In genomic region chr17:81034779-81035388, GRCh38 we compare ENCODE assay signal across 1 cellular context.
TF ChIP-seq lines count a peak whose summit lies in the region.

Gene BAIAP2 (plus strand): TSS chr17:81035151. CDS start chr17:81035255, 104 bp downstream.

TF ChIP-seq in HEK293, 187 proteins besides CTCF, POLR2A, EP300 and RAD21 (continued from another document and continues in another):
- TF ChIP-seq, protein P1, sequence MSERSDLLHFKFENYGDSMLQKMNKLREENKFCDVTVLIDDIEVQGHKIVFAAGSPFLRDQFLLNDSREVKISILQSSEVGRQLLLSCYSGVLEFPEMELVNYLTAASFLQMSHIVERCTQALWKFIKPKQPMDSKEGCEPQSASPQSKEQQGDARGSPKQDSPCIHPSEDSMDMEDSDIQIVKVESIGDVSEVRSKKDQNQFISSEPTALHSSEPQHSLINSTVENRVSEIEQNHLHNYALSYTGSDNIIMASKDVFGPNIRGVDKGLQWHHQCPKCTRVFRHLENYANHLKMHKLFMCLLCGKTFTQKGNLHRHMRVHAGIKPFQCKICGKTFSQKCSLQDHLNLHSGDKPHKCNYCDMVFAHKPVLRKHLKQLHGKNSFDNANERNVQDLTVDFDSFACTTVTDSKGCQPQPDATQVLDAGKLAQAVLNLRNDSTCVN (tag by site-specific recombination; optimal IDR thresholded peaks at IDR 0.05) = peak; percentile 56
- no peak for TF ChIP-seq ZNF514 (tag by site-specific recombination; IDR thresholded peaks at IDR 0.05)
- no peak for TF ChIP-seq ZNF266 (tag by site-specific recombination; IDR thresholded peaks at IDR 0.05; ENCODE audit: low read depth)
- TF ChIP-seq MEIS1 (CRISPR knock-in tag; IDR thresholded peaks at IDR 0.05; ENCODE audit: borderline replicate concordance) = no peak
- no peak for TF ChIP-seq GLIS2 (tag by site-specific recombination; IDR thresholded peaks at IDR 0.05)
- no peak for TF ChIP-seq ZNF426 (tag by site-specific recombination; IDR thresholded peaks at IDR 0.05)
- TF ChIP-seq, protein P2, sequence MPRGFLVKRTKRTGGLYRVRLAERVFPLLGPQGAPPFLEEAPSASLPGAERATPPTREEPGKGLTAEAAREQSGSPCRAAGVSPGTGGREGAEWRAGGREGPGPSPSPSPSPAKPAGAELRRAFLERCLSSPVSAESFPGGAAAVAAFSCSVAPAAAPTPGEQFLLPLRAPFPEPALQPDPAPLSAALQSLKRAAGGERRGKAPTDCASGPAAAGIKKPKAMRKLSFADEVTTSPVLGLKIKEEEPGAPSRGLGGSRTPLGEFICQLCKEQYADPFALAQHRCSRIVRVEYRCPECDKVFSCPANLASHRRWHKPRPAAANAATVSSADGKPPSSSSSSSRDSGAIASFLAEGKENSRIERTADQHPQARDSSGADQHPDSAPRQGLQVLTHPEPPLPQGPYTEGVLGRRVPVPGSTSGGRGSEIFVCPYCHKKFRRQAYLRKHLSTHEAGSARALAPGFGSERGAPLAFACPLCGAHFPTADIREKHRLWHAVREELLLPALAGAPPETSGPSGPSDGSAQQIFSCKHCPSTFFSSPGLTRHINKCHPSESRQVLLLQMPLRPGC (tag by site-specific recombination; IDR thresholded peaks at IDR 0.05) = no peak
- TF ChIP-seq ZNF701 (tag by site-specific recombination; IDR thresholded peaks at IDR 0.05) = no peak
- TF ChIP-seq ZNF341 (tag by site-specific recombination; IDR thresholded peaks at IDR 0.05; ENCODE audit: low read depth) = peak; percentile 78
- TF ChIP-seq ELK4 (IDR thresholded peaks at IDR 0.05; ENCODE audit: borderline replicate concordance, low read depth, low read length) = no peak
- TF ChIP-seq ZIC2 (tag by site-specific recombination; IDR thresholded peaks at IDR 0.05) = no peak
- no peak for TF ChIP-seq OSR2 (tag by site-specific recombination; IDR thresholded peaks at IDR 0.05)
- TF ChIP-seq, protein P3, sequence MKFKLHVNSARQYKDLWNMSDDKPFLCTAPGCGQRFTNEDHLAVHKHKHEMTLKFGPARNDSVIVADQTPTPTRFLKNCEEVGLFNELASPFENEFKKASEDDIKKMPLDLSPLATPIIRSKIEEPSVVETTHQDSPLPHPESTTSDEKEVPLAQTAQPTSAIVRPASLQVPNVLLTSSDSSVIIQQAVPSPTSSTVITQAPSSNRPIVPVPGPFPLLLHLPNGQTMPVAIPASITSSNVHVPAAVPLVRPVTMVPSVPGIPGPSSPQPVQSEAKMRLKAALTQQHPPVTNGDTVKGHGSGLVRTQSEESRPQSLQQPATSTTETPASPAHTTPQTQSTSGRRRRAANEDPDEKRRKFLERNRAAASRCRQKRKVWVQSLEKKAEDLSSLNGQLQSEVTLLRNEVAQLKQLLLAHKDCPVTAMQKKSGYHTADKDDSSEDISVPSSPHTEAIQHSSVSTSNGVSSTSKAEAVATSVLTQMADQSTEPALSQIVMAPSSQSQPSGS (tag by site-specific recombination; IDR thresholded peaks at IDR 0.05; ENCODE audit: low read depth) = no peak
- no peak for TF ChIP-seq GLI2 (tag by site-specific recombination; IDR thresholded peaks at IDR 0.05; ENCODE audit: borderline replicate concordance, low read depth)
- TF ChIP-seq ZNF530 (tag by site-specific recombination; IDR thresholded peaks at IDR 0.05; ENCODE audit: low read depth) = no peak
- peak; percentile 82; the same call in 1 of the 2 replicates for TF ChIP-seq ZNF660 (tag by site-specific recombination; IDR thresholded peaks at IDR 0.05)
- TF ChIP-seq KLF7 (tag by site-specific recombination; IDR thresholded peaks at IDR 0.05; ENCODE audit: borderline replicate concordance) = no peak
- TF ChIP-seq ZNF677 (tag by site-specific recombination; IDR thresholded peaks at IDR 0.05) = no peak
- TF ChIP-seq PBX3 (CRISPR knock-in tag; IDR thresholded peaks at IDR 0.05) = peak; percentile 67; the same call in 1 of the 2 replicates
- TF ChIP-seq ZNF391 (tag by site-specific recombination; IDR thresholded peaks at IDR 0.05; ENCODE audit: borderline replicate concordance, low read depth) = no peak
- no peak for TF ChIP-seq ZNF121 (tag by site-specific recombination; IDR thresholded peaks at IDR 0.05)
- 0 out of 2 replicates have a peak, but pooled peaks have one; percentile 12 for TF ChIP-seq KLF1 (tag by site-specific recombination; IDR thresholded peaks at IDR 0.05)
- TF ChIP-seq, protein P4, sequence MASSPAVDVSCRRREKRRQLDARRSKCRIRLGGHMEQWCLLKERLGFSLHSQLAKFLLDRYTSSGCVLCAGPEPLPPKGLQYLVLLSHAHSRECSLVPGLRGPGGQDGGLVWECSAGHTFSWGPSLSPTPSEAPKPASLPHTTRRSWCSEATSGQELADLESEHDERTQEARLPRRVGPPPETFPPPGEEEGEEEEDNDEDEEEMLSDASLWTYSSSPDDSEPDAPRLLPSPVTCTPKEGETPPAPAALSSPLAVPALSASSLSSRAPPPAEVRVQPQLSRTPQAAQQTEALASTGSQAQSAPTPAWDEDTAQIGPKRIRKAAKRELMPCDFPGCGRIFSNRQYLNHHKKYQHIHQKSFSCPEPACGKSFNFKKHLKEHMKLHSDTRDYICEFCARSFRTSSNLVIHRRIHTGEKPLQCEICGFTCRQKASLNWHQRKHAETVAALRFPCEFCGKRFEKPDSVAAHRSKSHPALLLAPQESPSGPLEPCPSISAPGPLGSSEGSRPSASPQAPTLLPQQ (tag by site-specific recombination; IDR thresholded peaks at IDR 0.05) = no peak
- no peak for TF ChIP-seq ZNF24 (tag by site-specific recombination; IDR thresholded peaks at IDR 0.05)
- TF ChIP-seq ZNF155 (tag by site-specific recombination; IDR thresholded peaks at IDR 0.05) = no peak
- no peak for TF ChIP-seq AEBP2 (tag by site-specific recombination; IDR thresholded peaks at IDR 0.05; ENCODE audit: borderline replicate concordance)
- no peak for TF ChIP-seq ZNF423 (tag by site-specific recombination; IDR thresholded peaks at IDR 0.05)
- no peak for TF ChIP-seq HOXA7 (CRISPR knock-in tag; IDR thresholded peaks at IDR 0.05; ENCODE audit: borderline replicate concordance)
- TF ChIP-seq ZSCAN16 (tag by site-specific recombination; IDR thresholded peaks at IDR 0.05) = no peak
- TF ChIP-seq ZNF48 (tag by site-specific recombination; IDR thresholded peaks at IDR 0.05) = no peak
- 0 out of 2 replicates have a peak, but pooled peaks have one; percentile 29 for TF ChIP-seq ZBTB7A (tag by site-specific recombination; IDR thresholded peaks at IDR 0.05; ENCODE audit: low read depth)
- no peak for TF ChIP-seq ZNF707 (tag by site-specific recombination; IDR thresholded peaks at IDR 0.05)
- no peak for TF ChIP-seq REPIN1 (tag by site-specific recombination; IDR thresholded peaks at IDR 0.05; ENCODE audit: low read depth)
- no peak for TF ChIP-seq ZFP3 (tag by site-specific recombination; IDR thresholded peaks at IDR 0.05; ENCODE audit: low read depth)
- TF ChIP-seq ZNF473 (tag by site-specific recombination; IDR thresholded peaks at IDR 0.05) = no peak
- no peak for TF ChIP-seq MZF1 (tag by site-specific recombination; IDR thresholded peaks at IDR 0.05; ENCODE audit: borderline replicate concordance)
- no peak for TF ChIP-seq ZBTB17 (tag by site-specific recombination; IDR thresholded peaks at IDR 0.05)
- TF ChIP-seq ZNF623 (tag by site-specific recombination; IDR thresholded peaks at IDR 0.05) = no peak
- 0 out of 2 replicates have a peak, but pooled peaks have one; percentile 8 for TF ChIP-seq ZNF146 (tag by site-specific recombination; IDR thresholded peaks at IDR 0.05)
- no peak for TF ChIP-seq ZNF239 (tag by site-specific recombination; IDR thresholded peaks at IDR 0.05)
- no peak for TF ChIP-seq ZBTB1 (tag by site-specific recombination; IDR thresholded peaks at IDR 0.05)
- TF ChIP-seq ZNF645 (tag by site-specific recombination; IDR thresholded peaks at IDR 0.05) = no peak
- TF ChIP-seq WT1 (tag by site-specific recombination; IDR thresholded peaks at IDR 0.05) = no peak
- TF ChIP-seq IKZF3 (tag by site-specific recombination; IDR thresholded peaks at IDR 0.05) = no peak
- TF ChIP-seq BCL6B (tag by site-specific recombination; IDR thresholded peaks at IDR 0.05) = no peak
- no peak for TF ChIP-seq ZNF837 (tag by site-specific recombination; IDR thresholded peaks at IDR 0.05)
- TF ChIP-seq ZNF184 (tag by site-specific recombination; IDR thresholded peaks at IDR 0.05) = no peak
- TF ChIP-seq ZBTB10 (tag by site-specific recombination; IDR thresholded peaks at IDR 0.05) = no peak
- TF ChIP-seq ZNF561 (tag by site-specific recombination; IDR thresholded peaks at IDR 0.05; ENCODE audit: borderline replicate concordance) = 0 out of 2 replicates have a peak, but pooled peaks have one; percentile 31
- TF ChIP-seq ZNF843 (tag by site-specific recombination; IDR thresholded peaks at IDR 0.05) = no peak
- no peak for TF ChIP-seq ZNF350 (tag by site-specific recombination; IDR thresholded peaks at IDR 0.05)
- no peak for TF ChIP-seq ZNF10 (tag by site-specific recombination; IDR thresholded peaks at IDR 0.05)
- TF ChIP-seq ZNF23 (tag by site-specific recombination; IDR thresholded peaks at IDR 0.05; ENCODE audit: borderline replicate concordance) = no peak
- no peak for TF ChIP-seq ZNF585B (tag by site-specific recombination; IDR thresholded peaks at IDR 0.05)
- no peak for TF ChIP-seq ZNF37A (tag by site-specific recombination; IDR thresholded peaks at IDR 0.05)
